ENCODE assay signal across 8 cellular contexts in the genomic region with DNA sequence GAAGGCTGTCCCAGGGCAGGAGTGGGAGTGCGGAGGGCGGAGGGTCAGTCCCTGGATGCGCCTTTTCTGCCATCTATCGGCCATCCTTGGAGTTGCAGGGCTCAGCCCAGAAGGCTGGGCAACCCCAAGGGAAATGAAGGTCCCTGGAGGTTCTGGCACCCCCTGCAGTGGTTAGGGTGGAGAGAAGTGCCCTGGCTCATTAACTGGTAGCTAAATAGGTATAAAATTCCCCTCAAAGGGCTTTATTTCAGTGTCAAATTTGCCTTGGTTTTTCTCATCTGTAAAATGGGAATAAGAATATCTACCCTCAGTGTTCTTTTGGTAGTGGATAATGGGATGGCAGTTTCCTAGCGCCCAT. TPM values are rescaled to one million over a fixed set of nuclear protein-coding genes. Genes with fewer than 3 reads are reported as not detected.
DNase-seq lines count a peak whose midpoint lies in the region; ATAC-seq and TF ChIP-seq lines count a peak whose summit lies in the region.

No MANE protein-coding gene starts in this region.

- H3K36me3 ChIP-seq in CD4-positive, CD25-positive, alpha-beta regulatory T cell (ENCODE audit: control insufficient read depth, insufficient read depth, low read length) = no peaks in the 10 kb centered on the region
- no peaks in the 10 kb centered on the region for H3K36me3 ChIP-seq in heart right ventricle

- peaks cover 15% of the 10 kb centered on the region for H3K27me3 Mint-ChIP-seq in CD4-positive, CD25-positive, alpha-beta regulatory T cell
- H3K27me3 Mint-ChIP-seq in activated naive CD8-positive, alpha-beta T cell treated with anti-CD3 and anti-CD28 coated beads for 36 hours = peaks cover 21% of the 10 kb centered on the region

- H3K4me1 Mint-ChIP-seq in CD4-positive, CD25-positive, alpha-beta regulatory T cell = peaks cover 0 to 17% (median 1%) of the 10 kb centered on the region in 4 donors
- peaks cover 22% of the 10 kb centered on the region for H3K4me1 Mint-ChIP-seq in activated naive CD8-positive, alpha-beta T cell treated with anti-CD3 and anti-CD28 coated beads for 36 hours

- peak; percentile 52 to 60 (median 59) for DNase-seq in CD4-positive, CD25-positive, alpha-beta regulatory T cell
- peak; percentile 67 for DNase-seq in LoVo (ENCODE audit: low spot score)
- peak; percentile 53 for DNase-seq in SW480 (ENCODE audit: low spot score)
- peak; percentile 80 for DNase-seq in activated naive CD8-positive, alpha-beta T cell treated with anti-CD3 and anti-CD28 coated beads for 36 hours
- peak; percentile 67 to 76 for DNase-seq in heart right ventricle
- DNase-seq in retinal pigment epithelial cell (ENCODE audit: low read depth) = no peak

- peak; percentile 76 to 80 for ATAC-seq in CD4-positive, CD25-positive, alpha-beta regulatory T cell (ENCODE audit: low read depth in 2 of 2)
- peak; percentile 70 for ATAC-seq in GM19455 (IDR thresholded peaks at IDR 0.05; ENCODE audit: unreplicated experiment)
- peak; percentile 87 to 93 (median 90) for ATAC-seq in heart right ventricle
- no peak for ATAC-seq in GM19351 (IDR thresholded peaks at IDR 0.05; ENCODE audit: unreplicated experiment)

- no peaks in the 10 kb centered on the region for H3K36me3 Mint-ChIP-seq in CD4-positive, CD25-positive, alpha-beta regulatory T cell
- H3K36me3 Mint-ChIP-seq in activated naive CD8-positive, alpha-beta T cell treated with anti-CD3 and anti-CD28 coated beads for 36 hours = no peaks in the 10 kb centered on the region

- H3K9me3 Mint-ChIP-seq in CD4-positive, CD25-positive, alpha-beta regulatory T cell = peaks cover 0 to 2% (median 0%) of the 10 kb centered on the region in 7 donors
- H3K9me3 Mint-ChIP-seq in activated naive CD8-positive, alpha-beta T cell treated with anti-CD3 and anti-CD28 coated beads for 36 hours = no peaks in the 10 kb centered on the region

- intact Hi-C loops in heart right ventricle (cut with DNase I) = loop anchor here in 9 of 10 donors (1.0 to 5.0 kb wide), 3 partner anchors 66 to 67 kb away; no protein-coding TSS in a partner anchor

- H3K4me1 ChIP-seq in CD4-positive, CD25-positive, alpha-beta regulatory T cell (ENCODE audit: control insufficient read depth, insufficient read depth, low read length, poor library complexity, severe bottlenecking) = no peaks in the 10 kb centered on the region
- peaks cover 0 to 15% (median 0%) of the 10 kb centered on the region in 9 donors for H3K4me1 ChIP-seq in heart right ventricle

- H3K27me3 ChIP-seq in CD4-positive, CD25-positive, alpha-beta regulatory T cell (ENCODE audit: control insufficient read depth, insufficient read depth, low read length) = peaks cover 4% of the 10 kb centered on the region
- peaks cover 0 to 10% (median 2%) of the 10 kb centered on the region in 7 donors for H3K27me3 ChIP-seq in heart right ventricle

- H3K9me3 ChIP-seq in CD4-positive, CD25-positive, alpha-beta regulatory T cell (ENCODE audit: control insufficient read depth in 2 of 2, low read length in 2 of 2) = no peaks in the 10 kb centered on the region
- H3K9me3 ChIP-seq in heart right ventricle = no peaks in the 10 kb centered on the region

- WGBS in heart right ventricle, 2 donors = 14% methylated on average over 5 of the region's 5 CpGs

- H3K27ac Mint-ChIP-seq in CD4-positive, CD25-positive, alpha-beta regulatory T cell = no peak overlapping the region
- peak overlapping the region; percentile 34 for H3K27ac Mint-ChIP-seq in activated naive CD8-positive, alpha-beta T cell treated with anti-CD3 and anti-CD28 coated beads for 36 hours

- no peak overlapping the region for H3K27ac ChIP-seq in CD4-positive, CD25-positive, alpha-beta regulatory T cell (ENCODE audit: insufficient read depth, low read length, poor library complexity, severe bottlenecking)
- no peak overlapping the region for H3K27ac ChIP-seq in heart right ventricle

- TF ChIP-seq CTCF in heart right ventricle (IDR thresholded peaks at IDR 0.05) = peak; percentile 91 to 94 (median 93)
- TF ChIP-seq CTCF in retinal pigment epithelial cell (conservative IDR thresholded peaks at IDR 0.05; ENCODE audit: low read depth, low read length) = peak; percentile 99

- peak overlapping the region; percentile 47 for H3K4me3 ChIP-seq in CD4-positive, CD25-positive, alpha-beta regulatory T cell (ENCODE audit: low read depth, low read length)
- peak overlapping the region in 1 of 10 donors; percentile 38 for H3K4me3 ChIP-seq in heart right ventricle
- no peak overlapping the region for H3K4me3 ChIP-seq in retinal pigment epithelial cell (ENCODE audit: low read length)

- H3K4me3 Mint-ChIP-seq in CD4-positive, CD25-positive, alpha-beta regulatory T cell = peak overlapping the region in 3 of 4 donors; percentile 54 to 79 (median 72)
- H3K4me3 Mint-ChIP-seq in activated naive CD8-positive, alpha-beta T cell treated with anti-CD3 and anti-CD28 coated beads for 36 hours = peak overlapping the region; percentile 74

RNA-seq across cellular contexts. Expression of gene C17orf75, which starts 22.4 kb away (rescaled TPM):
- total RNA-seq in CD4-positive, CD25-positive, alpha-beta regulatory T cell = 11.8 TPM
- 10 to 100 TPM in 1 of 4 donors, 1 to 10 TPM in 3; 6.3 to 11.1 (median 9.4) TPM for polyA plus RNA-seq in CD4-positive, CD25-positive, alpha-beta regulatory T cell
- total RNA-seq in activated naive CD8-positive, alpha-beta T cell treated with anti-CD3 and anti-CD28 coated beads for 36 hours = 10 to 100 TPM; 31.0 to 36.7 TPM
- 10 to 100 TPM; 17.7 to 25.6 (median 22.0) TPM for total RNA-seq in heart right ventricle
- 10 to 100 TPM; 10.7 to 14.8 TPM for polyA plus RNA-seq in heart right ventricle

RNA-seq across cellular contexts. Expression of gene ZNF207, which starts 30.4 kb away (rescaled TPM):
- 316 TPM for total RNA-seq in CD4-positive, CD25-positive, alpha-beta regulatory T cell
- polyA plus RNA-seq in CD4-positive, CD25-positive, alpha-beta regulatory T cell = 100 to 1,000 TPM; 149 to 187 (median 180) TPM
- total RNA-seq in activated naive CD8-positive, alpha-beta T cell treated with anti-CD3 and anti-CD28 coated beads for 36 hours = 100 to 1,000 TPM; 210 to 214 TPM
- total RNA-seq in heart right ventricle = 10 to 100 TPM; 68.4 to 86.7 (median 79.3) TPM
- polyA plus RNA-seq in heart right ventricle = 10 to 100 TPM; 39.9 to 49.9 TPM

RNA-seq across cellular contexts. Expression of gene RHBDL3, which starts 53.9 kb away (rescaled TPM):
- total RNA-seq in CD4-positive, CD25-positive, alpha-beta regulatory T cell = not detected
- not detected for polyA plus RNA-seq in CD4-positive, CD25-positive, alpha-beta regulatory T cell
- under 1 TPM in 1 of 2 experiments, not detected in 1; 0.06 TPM for total RNA-seq in activated naive CD8-positive, alpha-beta T cell treated with anti-CD3 and anti-CD28 coated beads for 36 hours
- total RNA-seq in heart right ventricle = 1 to 10 TPM in 1 of 10 donors, under 1 TPM in 7, not detected in 2; 0.07 to 2.0 (median 0.30) TPM
- polyA plus RNA-seq in heart right ventricle = 1 to 10 TPM in 1 of 2 donors, under 1 TPM in 1; 0.13 to 3.7 TPM
